Comparison of ENCODE assay signal across 20 cellular contexts in the genomic region with DNA sequence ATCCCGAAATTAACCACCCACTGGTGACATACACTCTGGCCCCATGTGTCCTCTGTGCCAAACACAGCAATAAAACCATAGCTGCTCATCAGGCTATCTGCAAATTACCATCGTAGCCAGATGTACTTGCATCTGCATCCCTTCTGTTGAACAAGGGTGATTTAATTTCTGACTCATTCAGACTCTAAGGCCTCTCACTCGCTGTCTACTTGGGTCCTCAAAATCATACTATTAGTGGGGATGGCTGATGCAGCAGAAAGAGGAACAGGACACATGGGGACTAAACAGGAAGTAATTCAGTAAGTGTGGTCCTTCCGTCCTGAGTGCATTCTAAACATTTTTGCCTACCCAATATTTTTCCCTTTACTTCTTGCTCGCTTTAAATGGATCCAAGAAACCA.
"Had no signal": no experiment of that assay in that cellular context is flagged by ENCODE, and none has a peak within 500 bp of the region (broad histone marks: within the 10 kb centered on the region; RNA-seq: fewer than 3 reads in every experiment).

No MANE protein-coding gene starts in this region.

- H3K9me3 ChIP-seq: gastrocnemius medialis, ovary, right lobe of liver had no signal

- H3K36me3 ChIP-seq: gastrocnemius medialis, left lung, ovary, right lobe of liver had no signal

- ATAC-seq: gastrocnemius medialis, left lung, right lobe of liver had no signal

- H3K4me1 ChIP-seq: gastrocnemius medialis, left lung, right lobe of liver had no signal

- H3K27ac ChIP-seq: epithelial cell of prostate, gastrocnemius medialis, left lung, ovary, right lobe of liver, VCaP had no signal

- FAIRE-seq: keratinocyte had no signal

- H3K4me3 ChIP-seq: gastrocnemius medialis, left lung, ovary, right lobe of liver, smooth muscle cell had no signal

- DNase-seq: activated CD4-positive, alpha-beta T cell treated with anti-CD3 and anti-CD28 coated beads for 1 hour; activated CD4-positive, alpha-beta T cell treated with anti-CD3 and anti-CD28 coated beads, Interleukin-2, amount 50 U/mL, for 4 hours; activated naive CD4-positive, alpha-beta T cell treated with Interleukin-2 at 50 U/mL for 16 hours; activated T-cell treated with anti-CD3 and anti-CD28 coated beads for 4 hours; aorta; dermis blood vessel endothelial cell; gastrocnemius medialis; left lung; mammary epithelial cell; ovary; right lobe of liver; stimulated activated CD4-positive, alpha-beta T cell treated with anti-CD3 and anti-CD28 coated beads, Interleukin-4, amount 100 ng/mL, for 4 hours; stimulated activated CD8-positive, alpha-beta memory T cell treated with anti-CD3 and anti-CD28 coated beads, Interleukin-4, amount 100 ng/mL, for 48 hours; stimulated activated naive CD4-positive, alpha-beta T cell treated with Interleukin-2 at 50 U/mL for 16 hours; substantia nigra; trophoblast cell had no signal

- H3K27me3 ChIP-seq: gastrocnemius medialis, left lung, ovary, right lobe of liver had no signal

- H3K4me2 ChIP-seq: smooth muscle cell had no signal
